Comparison of ENCODE assay signal across 21 cellular contexts in the genomic region with DNA sequence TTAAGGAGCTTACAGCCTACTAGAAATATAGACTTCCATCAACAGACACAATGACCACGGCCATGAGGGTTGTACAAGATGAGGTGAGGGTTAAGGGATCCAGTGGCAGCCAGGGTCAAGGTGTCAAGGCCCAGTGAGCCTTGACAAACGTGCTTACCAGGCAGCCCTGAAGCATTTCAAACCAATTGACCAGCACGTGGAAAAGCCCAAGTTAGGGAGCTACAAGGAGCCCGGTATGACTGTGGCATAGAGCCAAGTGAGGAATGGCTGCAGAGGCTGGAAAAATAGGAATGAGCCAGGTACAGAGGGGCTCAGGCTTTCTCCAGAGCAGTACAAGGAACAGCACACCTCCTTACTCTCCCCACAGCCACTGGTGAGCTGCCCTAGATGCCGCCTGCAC.
"Had no signal": no experiment of that assay in that cellular context is flagged by ENCODE, and none has a peak within 500 bp of the region (broad histone marks: within the 10 kb centered on the region; RNA-seq: fewer than 3 reads in every experiment).

No MANE protein-coding gene starts in this region.

- ATAC-seq: activated T-helper 17 cell treated with anti-CD3 and anti-CD28 coated beads, Interleukin-2, amount 50 U/mL, for 72 hours; lower lobe of right lung; stimulated activated naive CD8-positive, alpha-beta T cell treated with anti-CD3 and anti-CD28 coated beads, Interleukin-15, Interleukin-2, amounts not matched to agents 100 U/mL and 50 U/mL, for 24 hours had no signal

- H3K27ac Mint-ChIP-seq: activated naive CD8-positive, alpha-beta T cell treated with anti-CD3 and anti-CD28 coated beads for 36 hours; activated T-helper 17 cell treated with anti-CD3 and anti-CD28 coated beads, Interleukin-2, amount 50 U/mL, for 72 hours; dendritic cell treated with granulocyte-macrophage colony-stimulating factor and Interleukin-4, amounts not matched to agents 40 ng/mL and 50 ng/mL, for 4 days; mesothelial cell of epicardium; progenitor cell of endocrine pancreas; T-helper 1 cell treated with Interleukin-12 subunit alpha and Interleukin-12 subunit beta and Interleukin-4 antibody, amounts not matched to agents 30 μg/mL and 1 μg/mL, for 36 hours had no signal

- H3K27ac ChIP-seq: cardiac muscle cell, lower lobe of right lung, right atrium auricular region, transverse colon had no signal

- H3K9me3 Mint-ChIP-seq: activated T-helper 17 cell treated with anti-CD3 and anti-CD28 coated beads, Interleukin-2, amount 50 U/mL, for 72 hours; dendritic cell treated with granulocyte-macrophage colony-stimulating factor and Interleukin-4, amounts not matched to agents 40 ng/mL and 50 ng/mL, for 4 days; mesothelial cell of epicardium had no signal

- H3K36me3 Mint-ChIP-seq: mesothelial cell of epicardium had no signal

- H3K4me3 Mint-ChIP-seq: activated naive CD8-positive, alpha-beta T cell treated with anti-CD3 and anti-CD28 coated beads for 36 hours; activated T-helper 17 cell treated with anti-CD3 and anti-CD28 coated beads, Interleukin-2, amount 50 U/mL, for 72 hours; dendritic cell treated with granulocyte-macrophage colony-stimulating factor and Interleukin-4, amounts not matched to agents 40 ng/mL and 50 ng/mL, for 4 days; mesothelial cell of epicardium; T-helper 1 cell treated with Interleukin-12 subunit alpha and Interleukin-12 subunit beta and Interleukin-4 antibody, amounts not matched to agents 30 μg/mL and 1 μg/mL, for 36 hours had no signal

- H3K36me3 ChIP-seq: cardiac muscle cell, lower lobe of right lung, right atrium auricular region, transverse colon, uterus had no signal

- H3K27me3 ChIP-seq: cardiac muscle cell, right atrium auricular region, transverse colon, uterus had no signal

- H3K4me3 ChIP-seq: cardiac muscle cell, lower lobe of right lung, right atrium auricular region, transverse colon, uterus had no signal

- DNase-seq: activated CD4-positive, CD25-positive, alpha-beta regulatory T cell treated with anti-CD3 and anti-CD28 coated beads, Interleukin-2, amount 50 U/mL, for 72 hours; activated naive CD4-positive, alpha-beta T cell; activated naive CD8-positive, alpha-beta T cell treated with anti-CD3 and anti-CD28 coated beads for 36 hours; amniotic stem cell; effector CD8-positive, alpha-beta T cell; foreskin melanocyte; glutamatergic neuron; hippocampal formation; lower lobe of right lung; occipital lobe; stimulated activated naive CD8-positive, alpha-beta T cell treated with anti-CD3 and anti-CD28 coated beads, Interleukin-15, Interleukin-2, amounts not matched to agents 100 U/mL and 50 U/mL, for 24 hours; substantia nigra; transverse colon; uterus had no signal

- H3K9me3 ChIP-seq: lower lobe of right lung, right atrium auricular region, transverse colon, uterus had no signal
